27 cellular contexts compared by ENCODE assay signal in the genomic region with DNA sequence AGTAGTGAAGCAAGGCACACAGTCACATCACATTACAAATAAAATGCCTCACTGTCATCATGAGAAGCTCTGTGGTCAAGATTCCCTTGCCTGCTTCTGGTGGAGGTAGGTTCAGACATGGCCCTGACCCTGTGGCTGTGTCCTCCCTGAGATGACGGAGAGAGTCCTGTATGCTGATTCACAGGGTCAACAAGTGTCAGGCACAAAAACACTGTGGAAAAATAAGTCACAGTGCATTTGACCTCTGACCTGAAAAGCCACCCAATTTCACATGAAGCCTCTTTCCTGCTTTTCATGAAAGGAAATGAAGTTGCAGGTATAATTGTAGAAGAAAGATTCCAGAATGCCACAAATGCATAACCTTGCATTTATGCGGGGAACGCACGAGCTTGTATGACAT.
"Had no signal": no experiment of that assay in that cellular context is flagged by ENCODE, and none has a peak within 500 bp of the region (broad histone marks: within the 10 kb centered on the region; RNA-seq: fewer than 3 reads in every experiment).

No MANE protein-coding gene starts in this region.

- H3K27ac ChIP-seq: lower lobe of right lung, ovary, right atrium auricular region, right lobe of liver, tibial nerve, uterus had no signal

- H3K4me1 Mint-ChIP-seq: immature natural killer cell; naive B cell; natural killer cell; stimulated activated memory B cell treated with anti-CD40 and anti-IgM and Interleukin-4, amounts not matched to agents 10 μg/mL and 1 μg/mL and 100 μg/mL, for 72 hours; stimulated activated naive CD8-positive, alpha-beta T cell treated with anti-CD3 and anti-CD28 coated beads, Interleukin-15, amount 100 ng/mL, for 72 hours had no signal

- DNase-seq: hypothalamus; immature natural killer cell; left ventricle myocardium superior; lower lobe of right lung; mammary epithelial cell; mesendoderm; naive B cell; natural killer cell; ovary; right lobe of liver; stimulated activated CD4-positive, alpha-beta T cell treated with anti-CD3 and anti-CD28 coated beads, Interleukin-1b, Interleukin-23, amount 100 ng/mL, for 48 hours; stimulated activated CD4-positive, alpha-beta T cell treated with anti-CD3 and anti-CD28 coated beads, Interleukin-2, amount 100 ng/mL, for 48 hours; stimulated activated CD4-positive, alpha-beta T cell treated with anti-CD3 and anti-CD28 coated beads, Interleukin-4, amount 100 ng/mL, for 4 hours; stimulated activated CD8-positive, alpha-beta memory T cell treated with anti-CD3 and anti-CD28 coated beads, Interleukin-4, amount 100 ng/mL, for 48 hours; stimulated activated naive CD4-positive, alpha-beta T cell treated with Interleukin-2 at 50 U/mL for 16 hours; stimulated activated naive CD8-positive, alpha-beta T cell treated with anti-CD3 and anti-CD28 coated beads, Interleukin-15, amount 100 ng/mL, for 72 hours; substantia nigra; uterus had no signal

- H3K27me3 Mint-ChIP-seq: stimulated activated memory B cell treated with anti-CD40 and anti-IgM and Interleukin-4, amounts not matched to agents 10 μg/mL and 1 μg/mL and 100 μg/mL, for 72 hours; stimulated activated naive CD8-positive, alpha-beta T cell treated with anti-CD3 and anti-CD28 coated beads, Interleukin-15, amount 100 ng/mL, for 72 hours had no signal

- H3K27ac Mint-ChIP-seq: immature natural killer cell; naive B cell; natural killer cell; progenitor cell of endocrine pancreas; stimulated activated memory B cell treated with anti-CD40 and anti-IgM and Interleukin-4, amounts not matched to agents 10 μg/mL and 1 μg/mL and 100 μg/mL, for 72 hours; stimulated activated naive CD8-positive, alpha-beta T cell treated with anti-CD3 and anti-CD28 coated beads, Interleukin-15, amount 100 ng/mL, for 72 hours; type B pancreatic cell had no signal

- H3K4me3 Mint-ChIP-seq: immature natural killer cell; mesothelial cell of epicardium; naive B cell; natural killer cell; stimulated activated memory B cell treated with anti-CD40 and anti-IgM and Interleukin-4, amounts not matched to agents 10 μg/mL and 1 μg/mL and 100 μg/mL, for 72 hours; stimulated activated naive CD8-positive, alpha-beta T cell treated with anti-CD3 and anti-CD28 coated beads, Interleukin-15, amount 100 ng/mL, for 72 hours; type B pancreatic cell had no signal

- H3K4me1 ChIP-seq: lower lobe of right lung, right atrium auricular region, right lobe of liver, tibial nerve, uterus had no signal

- H3K9me3 ChIP-seq: lower lobe of right lung, ovary, right atrium auricular region, right lobe of liver, tibial nerve, uterus had no signal

- H3K4me3 ChIP-seq: lower lobe of right lung, ovary, right atrium auricular region, right lobe of liver, smooth muscle cell, tibial nerve, uterus had no signal

- H3K36me3 Mint-ChIP-seq: immature natural killer cell; mesothelial cell of epicardium; naive B cell; natural killer cell; stimulated activated memory B cell treated with anti-CD40 and anti-IgM and Interleukin-4, amounts not matched to agents 10 μg/mL and 1 μg/mL and 100 μg/mL, for 72 hours; type B pancreatic cell had no signal

- FAIRE-seq: islet of Langerhans had no signal

- H3K9me3 Mint-ChIP-seq: stimulated activated memory B cell treated with anti-CD40 and anti-IgM and Interleukin-4, amounts not matched to agents 10 μg/mL and 1 μg/mL and 100 μg/mL, for 72 hours; stimulated activated naive CD8-positive, alpha-beta T cell treated with anti-CD3 and anti-CD28 coated beads, Interleukin-15, amount 100 ng/mL, for 72 hours; type B pancreatic cell had no signal

- H3K27me3 ChIP-seq: ovary, right atrium auricular region, right lobe of liver, tibial nerve, uterus had no signal

- H3K36me3 ChIP-seq: lower lobe of right lung, ovary, right atrium auricular region, right lobe of liver, tibial nerve, uterus had no signal

- ATAC-seq: left lobe of liver; left ventricle myocardium superior; lower lobe of right lung; natural killer cell; right lobe of liver; stimulated activated memory B cell treated with anti-CD40 and anti-IgM and Interleukin-4, amounts not matched to agents 10 μg/mL and 1 μg/mL and 100 μg/mL, for 72 hours; stimulated activated naive CD8-positive, alpha-beta T cell treated with anti-CD3 and anti-CD28 coated beads, Interleukin-15, amount 100 ng/mL, for 72 hours had no signal
